ENCODE assay signal across 8 cellular contexts in genomic region chr2:84516234-84516986, GRCh38. TPM values are rescaled to one million over a fixed set of nuclear protein-coding genes. Genes with fewer than 3 reads are reported as not detected.
DNase-seq lines count a peak whose midpoint lies in the region; ATAC-seq and TF ChIP-seq lines count a peak whose summit lies in the region.

Gene DNAH6, plus strand, starts transcription at chr2:84516498. Its CDS starts 1,329 bp downstream, at chr2:84517827.

- POLR2A ChIA-PET in CD4-positive, alpha-beta memory T cell (lab: Charles Lee; ENCODE audit: partially characterized antibody), result interaction anchor here (0.7 to 1.8 kb wide), 9 partner anchors 16 to 453 kb away, joined by 3 to 10 read pairs (median 4); partner anchors contain the start of gene TRABD2A

- no peaks in the 10 kb centered on the region for H3K36me3 ChIP-seq in CD4-positive, alpha-beta memory T cell (ENCODE audit: insufficient read depth, low read length)
- H3K36me3 ChIP-seq in esophagus squamous epithelium (no peaks in the 10 kb centered on the region), mucosa of stomach (ENCODE audit: control insufficient read depth, insufficient read depth, low read length) (no peaks in the 10 kb centered on the region)

- H3K36me3 Mint-ChIP-seq in CD4-positive, alpha-beta memory T cell, result peaks cover 4 to 5% of the 10 kb centered on the region in 2 donors

- intact Hi-C loops in CD4-positive, alpha-beta memory T cell (cut with micrococcal nuclease), result loop anchor here (2.0 to 10.0 kb wide), 3 partner anchors 268 to 408 kb away; partner anchors contain the start of gene TRABD2A
- intact Hi-C loops in esophagus squamous epithelium (cut with DNase I), result no loop called here

- no peaks in the 10 kb centered on the region for H3K27me3 ChIP-seq in CD4-positive, alpha-beta memory T cell (ENCODE audit: insufficient read depth, low read length)
- H3K27me3 ChIP-seq in esophagus squamous epithelium (no peaks in the 10 kb centered on the region), mucosa of stomach (ENCODE audit: control insufficient read depth, insufficient read depth, low read length) (no peaks in the 10 kb centered on the region)

- WGBS in esophagus squamous epithelium, 2 donors, result 11 to 12% methylated on average over 20 to 27 of the region's 31 CpGs

- H3K4me3 ChIP-seq in CD4-positive, alpha-beta memory T cell (ENCODE audit: low read length in 2 of 2), result peak within 1 kb of the TSS; percentile 27 to 62
- H3K4me3 ChIP-seq in esophagus squamous epithelium (peak within 1 kb of the TSS; percentile 29 to 67 (median 45)), mucosa of stomach (ENCODE audit: low read length) (peak within 1 kb of the TSS; percentile 31)

- H3K9me3 ChIP-seq in CD4-positive, alpha-beta memory T cell (ENCODE audit: control insufficient read depth in 1 of 2, low read length in 2 of 2), result no peaks in the 10 kb centered on the region
- H3K9me3 ChIP-seq in esophagus squamous epithelium (no peaks in the 10 kb centered on the region), mucosa of stomach (ENCODE audit: control insufficient read depth, low read length) (no peaks in the 10 kb centered on the region)

- peaks cover 13 to 27% (median 16%) of the 10 kb centered on the region in 4 donors for H3K4me1 Mint-ChIP-seq in CD4-positive, alpha-beta memory T cell

- H3K4me1 ChIP-seq in CD4-positive, alpha-beta memory T cell (ENCODE audit: insufficient read depth, low read length), result peaks cover 15% of the 10 kb centered on the region
- H3K4me1 ChIP-seq in esophagus squamous epithelium (peaks cover 0 to 14% (median 4%) of the 10 kb centered on the region in 3 donors), mucosa of stomach (ENCODE audit: control insufficient read depth, insufficient read depth, low read length) (peaks cover 9% of the 10 kb centered on the region)

- TF ChIP-seq POLR2A in esophagus squamous epithelium (IDR thresholded peaks at IDR 0.05), result no peak

- peaks cover 0 to 3% of the 10 kb centered on the region in 2 donors for H3K27me3 Mint-ChIP-seq in CD4-positive, alpha-beta memory T cell

- ATAC-seq in GM21367 (IDR thresholded peaks at IDR 0.05; ENCODE audit: unreplicated experiment), result peak; percentile 99

- no peak for TF ChIP-seq CTCF in esophagus squamous epithelium (IDR thresholded peaks at IDR 0.05)

- peaks cover 2 to 18% (median 12%) of the 10 kb centered on the region in 8 donors for H3K9me3 Mint-ChIP-seq in CD4-positive, alpha-beta memory T cell

- CTCF ChIA-PET in CD4-positive, alpha-beta memory T cell (lab: Charles Lee; ENCODE audit: partially characterized antibody), result interaction anchor here (1.3 to 1.5 kb wide), 3 partner anchors 115 to 371 kb away, joined by 3 to 5 read pairs (median 4); no protein-coding TSS in a partner anchor

- DNase-seq in CD4-positive, alpha-beta memory T cell, result peak; percentile 87 to 94 (median 92)
- DNase-seq in HS-27A (ENCODE audit: low read depth) (peak; percentile 66), OCI-M1 (lab: John Stamatoyannopoulos, UW) (peak; percentile 41), activated T-helper 1 cell treated with Interleukin-2 at 50 U/mL for 16 hours (ENCODE audit: low read depth) (peak; percentile 75), esophagus squamous epithelium (lab: John Stamatoyannopoulos, UW) (peak; percentile 13)
- DNase-seq in stimulated activated CD8-positive, alpha-beta memory T cell treated with anti-CD3 and anti-CD28 coated beads, Interleukin-4, amount 100 ng/mL, for 24 hours (ENCODE audit: low read depth), result peak; percentile 71

- H3K9ac ChIP-seq in mucosa of stomach (ENCODE audit: low read length), result peak within 1 kb of the TSS; percentile 60

- H3K4me3 Mint-ChIP-seq in CD4-positive, alpha-beta memory T cell, result peak within 1 kb of the TSS; percentile 91 to 96 (median 92)

- H3K27ac ChIP-seq in CD4-positive, alpha-beta memory T cell (ENCODE audit: low read depth, low read length), result peak within 1 kb of the TSS; percentile 47
- H3K27ac ChIP-seq in esophagus squamous epithelium, result peak within 1 kb of the TSS in 2 of 4 donors; percentile 7 to 49

- H3K27ac Mint-ChIP-seq in CD4-positive, alpha-beta memory T cell, result peak within 1 kb of the TSS; percentile 88 to 99 (median 97)

RNA-seq across cellular contexts. Expression of gene DNAH6, which starts in this region (rescaled TPM):
- 1 to 10 TPM; 1.9 to 2.9 TPM for total RNA-seq in CD4-positive, alpha-beta memory T cell
- under 1 TPM; 0.22 to 0.53 TPM for polyA plus RNA-seq in CD4-positive, alpha-beta memory T cell
- total RNA-seq in esophagus squamous epithelium, result under 1 TPM in 3 of 4 donors, not detected in 1; 0.06 to 0.38 (median 0.13) TPM

Comparison
In these comparisons a context has a peak if more than half of its experiments do, and no peak if none do; other contexts are left out.
1. Peak in DNase-seq and H3K4me3 ChIP-seq in esophagus squamous epithelium; RNA of the gene not detected or under 1 TPM.
2. DNase-seq: peak in every context shown above with its lines; median percentile 92 in CD4-positive, alpha-beta memory T cell; 75 in activated T-helper 1 cell treated with Interleukin-2 at 50 U/mL for 16 hours; 71 in stimulated activated CD8-positive, alpha-beta memory T cell treated with anti-CD3 and anti-CD28 coated beads, Interleukin-4, amount 100 ng/mL, for 24 hours; 66 in HS-27A; 41 in OCI-M1; 13 in esophagus squamous epithelium.